ENCODE assay signal across 9 cellular contexts in genomic region chr11:67954971-67955370, GRCh38. TPM values are rescaled to one million over a fixed set of nuclear protein-coding genes. Genes with fewer than 3 reads are reported as not detected.
DNase-seq lines count a peak whose midpoint lies in the region; ATAC-seq, FAIRE-seq and TF ChIP-seq lines count a peak whose summit lies in the region.
"Not testable (repeated sequence)": the region's sequence is repeated elsewhere in the genome, so short reads cannot be mapped to it uniquely, and the experiment has no call there.
"Had no signal": no experiment of that assay in that cellular context is flagged by ENCODE, and none has a peak within 500 bp of the region (broad histone marks: within the 10 kb centered on the region; RNA-seq: fewer than 3 reads in every experiment).

No MANE protein-coding gene starts in this region.

- not testable (repeated sequence) for DNase-seq in CD4-positive, CD25-positive, alpha-beta regulatory T cell; activated naive CD8-positive, alpha-beta T cell treated with anti-CD3 and anti-CD28 coated beads, Interleukin-2, amount 10 ng/mL, durations not matched to agents 7 days and 5 days; lower lobe of right lung; suprapubic skin (ENCODE audit: low spot score in 2 of 2)
- DNase-seq in WTC11 (ENCODE audit: low spot score) (peak; percentile 23), pancreas (peak in 1 of 6 donors; percentile 41)

- not testable (repeated sequence) for H3K27me3 ChIP-seq in CD4-positive, CD25-positive, alpha-beta regulatory T cell (ENCODE audit: control insufficient read depth, insufficient read depth, low read length); KMS-11 (ENCODE audit: insufficient read depth, low read depth); pancreas
- H3K27me3 ChIP-seq in gastroesophageal sphincter (peaks cover 33% of the 10 kb centered on the region), lower lobe of right lung (ENCODE audit: low read depth) (peaks cover 10% of the 10 kb centered on the region), suprapubic skin (peaks cover 17% of the 10 kb centered on the region)

- not testable (repeated sequence) for H3K4me1 ChIP-seq in CD4-positive, CD25-positive, alpha-beta regulatory T cell (ENCODE audit: control insufficient read depth, insufficient read depth, low read length, poor library complexity, severe bottlenecking); KMS-11 (ENCODE audit: low read depth, poor library complexity, severe bottlenecking); lower lobe of right lung; pancreas; suprapubic skin
- H3K4me1 ChIP-seq in gastroesophageal sphincter = peaks cover 0 to 12% (median 0%) of the 10 kb centered on the region in 3 donors

- H3K27me3 Mint-ChIP-seq in CD4-positive, CD25-positive, alpha-beta regulatory T cell = peaks cover 40% of the 10 kb centered on the region
- H3K27me3 Mint-ChIP-seq in WTC11 (ENCODE audit: low read depth) = peaks cover 42% of the 10 kb centered on the region
- H3K27me3 Mint-ChIP-seq in activated naive CD8-positive, alpha-beta T cell treated with anti-CD3 and anti-CD28 coated beads, Interleukin-2, amount 10 ng/mL, durations not matched to agents 7 days and 5 days = peaks cover 41% of the 10 kb centered on the region

- H3K4me3 ChIP-seq in CD4-positive, CD25-positive, alpha-beta regulatory T cell (ENCODE audit: low read depth, low read length); KMS-11 (IDR thresholded peaks at IDR 0.05; ENCODE audit: insufficient read depth, low read depth, low read length): not testable (repeated sequence)
- peak overlapping the region; percentile 27 to 60 for H3K4me3 ChIP-seq in gastroesophageal sphincter
- peak overlapping the region; percentile 61 for H3K4me3 ChIP-seq in lower lobe of right lung
- H3K4me3 ChIP-seq in pancreas = peak overlapping the region; percentile 23 to 59 (median 44)
- peak overlapping the region; percentile 56 for H3K4me3 ChIP-seq in suprapubic skin

- not testable (repeated sequence) for H3K9me3 Mint-ChIP-seq in CD4-positive, CD25-positive, alpha-beta regulatory T cell; WTC11; activated naive CD8-positive, alpha-beta T cell treated with anti-CD3 and anti-CD28 coated beads, Interleukin-2, amount 10 ng/mL, durations not matched to agents 7 days and 5 days

- TF ChIP-seq CTCF in KMS-11 (conservative IDR thresholded peaks at IDR 0.05; ENCODE audit: low read depth, low read length); WTC11 (IDR thresholded peaks at IDR 0.05); gastroesophageal sphincter (IDR thresholded peaks at IDR 0.05); lower lobe of right lung (IDR thresholded peaks at IDR 0.05); pancreas (IDR thresholded peaks at IDR 0.05); suprapubic skin (IDR thresholded peaks at IDR 0.05): not testable (repeated sequence)

- not testable (repeated sequence) for H3K36me3 ChIP-seq in CD4-positive, CD25-positive, alpha-beta regulatory T cell (ENCODE audit: control insufficient read depth, insufficient read depth, low read length); KMS-11 (ENCODE audit: insufficient read depth); gastroesophageal sphincter; lower lobe of right lung; pancreas; suprapubic skin

- not testable (repeated sequence) for FAIRE-seq in pancreas (lab: Jason Lieb, UNC)

- not testable (repeated sequence) for H3K79me2 ChIP-seq in KMS-11 (ENCODE audit: insufficient read depth, low read depth)

- H3K27ac Mint-ChIP-seq in CD4-positive, CD25-positive, alpha-beta regulatory T cell = peak overlapping the region in 1 of 3 donors; percentile 51
- not testable (repeated sequence) for H3K27ac Mint-ChIP-seq in WTC11; activated naive CD8-positive, alpha-beta T cell treated with anti-CD3 and anti-CD28 coated beads, Interleukin-2, amount 10 ng/mL, durations not matched to agents 7 days and 5 days

- CTCF ChIA-PET in WTC11 (lab: Charles Lee) = interaction anchor here (0.6 to 2.2 kb wide), 31 partner anchors 8 to 326 kb away, joined by 3 to 20 read pairs (median 4); partner anchors contain the start of genes NUDT8 and UNC93B1

- H4K20me1 ChIP-seq in KMS-11 (ENCODE audit: insufficient read depth) = not testable (repeated sequence)

- H3K9ac ChIP-seq in KMS-11 = 0 out of 2 replicates have a peak overlapping the region, but pooled peaks have one; percentile 56

- not testable (repeated sequence) for ATAC-seq in CD4-positive, CD25-positive, alpha-beta regulatory T cell (ENCODE audit: low read depth in 2 of 2); WTC11; activated naive CD8-positive, alpha-beta T cell treated with anti-CD3 and anti-CD28 coated beads, Interleukin-2, amount 10 ng/mL, durations not matched to agents 7 days and 5 days (ENCODE audit: low read depth); gastroesophageal sphincter; lower lobe of right lung; pancreas

- not testable (repeated sequence) for TF ChIP-seq POLR2A in gastroesophageal sphincter (IDR thresholded peaks at IDR 0.05); suprapubic skin (IDR thresholded peaks at IDR 0.05)

- peak overlapping the region in 3 of 4 donors; percentile 68 to 81 (median 78) for H3K4me3 Mint-ChIP-seq in CD4-positive, CD25-positive, alpha-beta regulatory T cell
- H3K4me3 Mint-ChIP-seq in WTC11 = peak overlapping the region; percentile 78
- peak overlapping the region; percentile 69 for H3K4me3 Mint-ChIP-seq in activated naive CD8-positive, alpha-beta T cell treated with anti-CD3 and anti-CD28 coated beads, Interleukin-2, amount 10 ng/mL, durations not matched to agents 7 days and 5 days

- TF ChIP-seq EP300 in gastroesophageal sphincter (IDR thresholded peaks at IDR 0.05); suprapubic skin (IDR thresholded peaks at IDR 0.05): not testable (repeated sequence)

- H3K4me1 Mint-ChIP-seq in CD4-positive, CD25-positive, alpha-beta regulatory T cell; activated naive CD8-positive, alpha-beta T cell treated with anti-CD3 and anti-CD28 coated beads, Interleukin-2, amount 10 ng/mL, durations not matched to agents 7 days and 5 days: not testable (repeated sequence)
- peaks cover 40% of the 10 kb centered on the region for H3K4me1 Mint-ChIP-seq in WTC11

- whole genome bisulfite sequencing in gastroesophageal sphincter (ENCODE audit: low coverage in 1 of 2), 2 donors = no CpG with 5 or more reads among the region's 26 CpGs
- WGBS in pancreas, 2 donors = 1 to 9% methylated on average over 12 to 24 of the region's 26 CpGs
- WGBS in suprapubic skin = 8% methylated on average over 4 of the region's 26 CpGs

- intact Hi-C loops in lower lobe of right lung (cut with DNase I); pancreas (cut with DNase I): not testable (repeated sequence)

- peak overlapping the region; percentile 85; the same call in 1 of the 2 replicates for H2AFZ ChIP-seq in KMS-11 (ENCODE audit: low read depth)

- not testable (repeated sequence) for H3K27ac ChIP-seq in CD4-positive, CD25-positive, alpha-beta regulatory T cell (ENCODE audit: insufficient read depth, low read length, poor library complexity, severe bottlenecking); KMS-11; lower lobe of right lung; pancreas; suprapubic skin
- peak overlapping the region in 1 of 4 donors; percentile 57 for H3K27ac ChIP-seq in gastroesophageal sphincter

- H3K9me3 ChIP-seq in CD4-positive, CD25-positive, alpha-beta regulatory T cell (ENCODE audit: control insufficient read depth in 2 of 2, low read length in 2 of 2); gastroesophageal sphincter; lower lobe of right lung; pancreas; suprapubic skin: not testable (repeated sequence)

- H3K36me3 Mint-ChIP-seq in CD4-positive, CD25-positive, alpha-beta regulatory T cell; WTC11; activated naive CD8-positive, alpha-beta T cell treated with anti-CD3 and anti-CD28 coated beads, Interleukin-2, amount 10 ng/mL, durations not matched to agents 7 days and 5 days: not testable (repeated sequence)

- peak overlapping the region; percentile 42 for H3K4me2 ChIP-seq in KMS-11

- POLR2A ChIA-PET in WTC11 (lab: Charles Lee); activated naive CD8-positive, alpha-beta T cell treated with anti-CD3 and anti-CD28 coated beads, Interleukin-2, amount 10 ng/mL, durations not matched to agents 7 days and 5 days (lab: Charles Lee): not testable (repeated sequence)

RNA-seq across cellular contexts. Expression of gene UNC93B1, which starts 48.9 kb away (rescaled TPM):
- total RNA-seq in CD4-positive, CD25-positive, alpha-beta regulatory T cell = 19.0 TPM
- 10 to 100 TPM; 12.8 to 16.0 (median 13.9) TPM for polyA plus RNA-seq in CD4-positive, CD25-positive, alpha-beta regulatory T cell
- 27.7 to 29.7 TPM (median 27.9 TPM) in 3 replicates for total RNA-seq in WTC11 (2021)
- 10 to 100 TPM; 35.1 to 42.6 TPM for total RNA-seq in activated naive CD8-positive, alpha-beta T cell treated with anti-CD3 and anti-CD28 coated beads, Interleukin-2, amount 10 ng/mL, durations not matched to agents 7 days and 5 days
- total RNA-seq in gastroesophageal sphincter = 10 to 100 TPM; 12.6 to 33.0 (median 26.1) TPM
- total RNA-seq in lower lobe of right lung = 121 TPM
- total RNA-seq in pancreas = 10 to 100 TPM; 13.0 to 28.5 (median 16.6) TPM
- 10 to 100 TPM; 26.3 to 36.5 TPM for polyA plus RNA-seq in pancreas
- total RNA-seq in suprapubic skin = 10 to 100 TPM; 22.7 to 34.3 (median 28.1) TPM

RNA-seq across cellular contexts. Expression of gene ALDH3B1, which starts 55.2 kb away (rescaled TPM):
- total RNA-seq in CD4-positive, CD25-positive, alpha-beta regulatory T cell = not detected
- not detected for polyA plus RNA-seq in CD4-positive, CD25-positive, alpha-beta regulatory T cell
- 0.30 to 0.53 TPM (median 0.46 TPM) in 3 replicates for total RNA-seq in WTC11 (2021)
- total RNA-seq in activated naive CD8-positive, alpha-beta T cell treated with anti-CD3 and anti-CD28 coated beads, Interleukin-2, amount 10 ng/mL, durations not matched to agents 7 days and 5 days = under 1 TPM; 0.45 to 0.61 TPM
- total RNA-seq in gastroesophageal sphincter = 10 to 100 TPM in 2 of 4 donors, 1 to 10 TPM in 2; 6.4 to 15.1 (median 11.2) TPM
- total RNA-seq in lower lobe of right lung = 104 TPM
- 10 to 100 TPM in 2 of 6 donors, 1 to 10 TPM in 4; 3.2 to 13.7 (median 8.0) TPM for total RNA-seq in pancreas
- polyA plus RNA-seq in pancreas = 1 to 10 TPM; 6.4 to 9.5 TPM
- 1 to 10 TPM; 3.2 to 6.4 (median 5.9) TPM for total RNA-seq in suprapubic skin
- total RNA-seq: activated CD8-positive, alpha-beta memory T cell treated with anti-CD3 and anti-CD28 coated beads for 36 hours had no signal
